21 cellular contexts compared by ENCODE assay signal in genomic region chr18:57333941-57334340, GRCh38. TPM values are rescaled to one million over a fixed set of nuclear protein-coding genes. Genes with fewer than 3 reads are reported as not detected.
"Had no signal": no experiment of that assay in that cellular context is flagged by ENCODE, and none has a peak within 500 bp of the region (broad histone marks: within the 10 kb centered on the region; RNA-seq: fewer than 3 reads in every experiment).

No MANE protein-coding gene starts in this region.

- H3K27me3 ChIP-seq: tibial artery had no signal

- H3K9me3 Mint-ChIP-seq: activated naive CD4-positive, alpha-beta T cell treated with anti-CD3 and anti-CD28 coated beads for 36 hours; activated naive CD8-positive, alpha-beta T cell treated with anti-CD3 and anti-CD28 coated beads, Interleukin-2, amount 50 U/mL, for 24 hours; activated T-helper 2 cell treated with anti-CD3 and anti-CD28 coated beads, Interferon-gamma antibody, Interleukin-2, Interleukin-4, amounts not matched to agents 10 μg/mL and 5 μg/mL and 100 μg/mL, durations not matched to agents 14 hours and 24 hours and 36 hours; stimulated activated naive B cell treated with anti-CD40 and anti-IgM and Interleukin-4, amounts not matched to agents 10 μg/mL and 1 μg/mL and 100 μg/mL, for 72 hours had no signal

- H3K4me1 Mint-ChIP-seq: activated naive CD8-positive, alpha-beta T cell treated with anti-CD3 and anti-CD28 coated beads, Interleukin-2, amount 50 U/mL, for 24 hours; naive thymus-derived CD8-positive, alpha-beta T cell; stimulated activated naive B cell treated with anti-CD40 and anti-IgM and Interleukin-4, amounts not matched to agents 10 μg/mL and 1 μg/mL and 100 μg/mL, for 72 hours had no signal

- H3K27ac Mint-ChIP-seq: activated naive CD4-positive, alpha-beta T cell treated with anti-CD3 and anti-CD28 coated beads for 36 hours; activated naive CD8-positive, alpha-beta T cell treated with anti-CD3 and anti-CD28 coated beads, Interleukin-2, amount 50 U/mL, for 24 hours; activated T-helper 2 cell treated with anti-CD3 and anti-CD28 coated beads, Interferon-gamma antibody, Interleukin-2, Interleukin-4, amounts not matched to agents 10 μg/mL and 5 μg/mL and 100 μg/mL, durations not matched to agents 14 hours and 24 hours and 36 hours; naive thymus-derived CD8-positive, alpha-beta T cell; stimulated activated naive B cell treated with anti-CD40 and anti-IgM and Interleukin-4, amounts not matched to agents 10 μg/mL and 1 μg/mL and 100 μg/mL, for 72 hours had no signal

- H3K4me1 ChIP-seq: left ventricle myocardium inferior, tibial artery had no signal

- ATAC-seq: activated naive CD8-positive, alpha-beta T cell treated with anti-CD3 and anti-CD28 coated beads, Interleukin-2, amount 50 U/mL, for 24 hours; mucosa of descending colon; naive thymus-derived CD8-positive, alpha-beta T cell; stimulated activated naive B cell treated with anti-CD40 and anti-IgM and Interleukin-4, amounts not matched to agents 10 μg/mL and 1 μg/mL and 100 μg/mL, for 72 hours had no signal

- DNase-seq: activated CD4-positive, CD25-positive, alpha-beta regulatory T cell treated with anti-CD3 and anti-CD28 coated beads, Interleukin-2, amount 50 U/mL, for 72 hours; activated naive CD4-positive, alpha-beta T cell treated with anti-CD3 and anti-CD28 coated beads for 36 hours; activated naive CD8-positive, alpha-beta T cell treated with anti-CD3 and anti-CD28 coated beads, Interleukin-2, amount 50 U/mL, for 24 hours; activated T-cell treated with anti-CD3 and anti-CD28 coated beads for 4 hours; erythroblast; kidney; left ventricle myocardium inferior; mucosa of descending colon; naive thymus-derived CD8-positive, alpha-beta T cell; nucleus accumbens; posterior cingulate gyrus; stimulated activated CD4-positive, alpha-beta T cell treated with anti-CD3 and anti-CD28 coated beads, Interleukin-15, amount 100 ng/mL, for 24 hours; stimulated activated CD4-positive, alpha-beta T cell treated with anti-CD3 and anti-CD28 coated beads, Interleukin-4, amount 100 ng/mL, for 1 hour; stimulated activated naive B cell treated with anti-CD40 and anti-IgM and Interleukin-4, amounts not matched to agents 10 μg/mL and 1 μg/mL and 100 μg/mL, for 72 hours; tibial artery had no signal

- H3K36me3 ChIP-seq: left ventricle myocardium inferior, tibial artery had no signal

- H3K27ac ChIP-seq: left ventricle myocardium inferior, skin epidermis, tibial artery had no signal

- H3K9me3 ChIP-seq: left ventricle myocardium inferior, mucosa of descending colon, tibial artery had no signal

- H3K4me3 Mint-ChIP-seq: activated naive CD4-positive, alpha-beta T cell treated with anti-CD3 and anti-CD28 coated beads for 36 hours; activated naive CD8-positive, alpha-beta T cell treated with anti-CD3 and anti-CD28 coated beads, Interleukin-2, amount 50 U/mL, for 24 hours; naive thymus-derived CD8-positive, alpha-beta T cell; stimulated activated naive B cell treated with anti-CD40 and anti-IgM and Interleukin-4, amounts not matched to agents 10 μg/mL and 1 μg/mL and 100 μg/mL, for 72 hours had no signal

- H3K36me3 Mint-ChIP-seq: naive thymus-derived CD8-positive, alpha-beta T cell had no signal

- H3K4me3 ChIP-seq: left ventricle myocardium inferior, mucosa of descending colon, skin epidermis, tibial artery had no signal

RNA-seq across cellular contexts. Expression of gene ST8SIA3, which starts 18.4 kb away (rescaled TPM):
- total RNA-seq: activated naive CD4-positive, alpha-beta T cell treated with anti-CD3 and anti-CD28 coated beads for 36 hours; activated T-helper 2 cell treated with anti-CD3 and anti-CD28 coated beads, Interferon-gamma antibody, Interleukin-2, Interleukin-4, amounts not matched to agents 10 μg/mL and 5 μg/mL and 100 μg/mL, durations not matched to agents 14 hours and 24 hours and 36 hours; chondrocyte; dermis microvascular lymphatic vessel endothelial cell; kidney; left ventricle myocardium inferior; naive thymus-derived CD8-positive, alpha-beta T cell; subcutaneous adipose tissue; T-helper 2 cell treated with Interferon-gamma antibody and Interleukin-4, amounts not matched to agents 100 ng/mL and 5 ng/mL, for 36 hours had no signal
- polyA plus RNA-seq: naive thymus-derived CD8-positive, alpha-beta T cell had no signal
